Comparison of ENCODE assay signal across 12 cellular contexts in the genomic region with DNA sequence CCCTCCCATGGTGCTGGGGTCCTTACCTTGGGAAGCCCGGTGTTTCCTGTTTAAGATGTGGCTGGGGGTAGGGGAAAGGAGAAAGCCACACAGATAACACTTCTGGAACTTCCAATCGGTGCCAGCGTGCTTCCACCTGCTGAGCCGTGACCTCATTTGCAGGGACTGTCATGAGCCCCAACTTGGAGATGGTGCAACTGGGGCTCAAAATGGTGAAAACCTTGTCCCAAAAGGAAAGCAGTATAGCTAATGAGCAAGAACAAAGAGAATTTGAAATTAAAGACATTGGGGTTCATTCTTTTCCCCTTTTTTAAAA. TPM values are rescaled to one million over a fixed set of nuclear protein-coding genes. Genes with fewer than 3 reads are reported as not detected.
DNase-seq lines count a peak whose midpoint lies in the region; ATAC-seq and TF ChIP-seq lines count a peak whose summit lies in the region.
"Had no signal": no experiment of that assay in that cellular context is flagged by ENCODE, and none has a peak within 500 bp of the region (broad histone marks: within the 10 kb centered on the region; RNA-seq: fewer than 3 reads in every experiment).

No MANE protein-coding gene starts in this region.

- H3K4me1 ChIP-seq in breast epithelium (peaks cover 7 to 36% of the 10 kb centered on the region in 2 donors), mesodermal cell (ENCODE audit: control insufficient read depth, insufficient read depth, low read length, poor library complexity, severe bottlenecking) (peaks cover 62% of the 10 kb centered on the region), spleen (peaks cover 0 to 84% (median 52%) of the 10 kb centered on the region in 6 donors)

- peak overlapping the region; percentile 65 for H3K4me3 Mint-ChIP-seq in HFFc6

- no peak for ATAC-seq in HG03045 (IDR thresholded peaks at IDR 0.05; ENCODE audit: unreplicated experiment)
- ATAC-seq: activated CD4-positive, CD25-positive, alpha-beta regulatory T cell treated with anti-CD3 and anti-CD28 coated beads, Interleukin-2, amount 50 U/mL, for 24 hours had no signal

- DNase-seq in HFFc6 = no peak
- no peak for DNase-seq in breast epithelium (ENCODE audit: low spot score in 2 of 2)
- DNase-seq in spleen = no peak
- DNase-seq in GF-D8 (lab: John Stamatoyannopoulos, UW) = no peak
- no peak for DNase-seq in activated T-cell treated with anti-CD3 and anti-CD28 coated beads, Interleukin-2, amount 50 U/mL, for 1 hour
- no peak for DNase-seq in COLO829 (ENCODE audit: low spot score)
- DNase-seq: activated T-cell treated with anti-CD3 and anti-CD28 coated beads, Interleukin-2, amount 50 U/mL, for 48 hours; GDM1; NCI-H526 treated with DMSO at 0.1 percent for 48 hours had no signal

- no peak for TF ChIP-seq CTCF in HFFc6 (IDR thresholded peaks at IDR 0.05)
- no peak for TF ChIP-seq CTCF in breast epithelium (IDR thresholded peaks at IDR 0.05)
- TF ChIP-seq CTCF in spleen (IDR thresholded peaks at IDR 0.05 in 8 of 11, conservative IDR thresholded peaks at IDR 0.05 in 3 of 11) = no peak

- H3K27me3 ChIP-seq in breast epithelium (no peaks in the 10 kb centered on the region), spleen (replicated peaks in 1 of 7) (no peaks in the 10 kb centered on the region)

- intact Hi-C loops in breast epithelium (cut with DNase I; ENCODE audit: low total_unique reads) = loop anchor here (5.0 kb wide), 1 partner anchor 80 kb away; no protein-coding TSS in a partner anchor
- intact Hi-C loops in spleen (cut with DNase I; ENCODE audit: low total_unique reads) = no loop called here

- WGBS in mesodermal cell (ENCODE audit: insufficient coverage in 2 of 2), 2 experiments = 93 to 96% methylated on average over 3 of the region's 4 CpGs
- 33 to 50% (median 39%) methylated on average over 4 of the region's 4 CpGs for WGBS in spleen, 5 donors

- no peaks in the 10 kb centered on the region; the same call in 1 of the 2 replicates for H3K36me3 Mint-ChIP-seq in HFFc6 (ENCODE audit: low read depth)

- no peaks in the 10 kb centered on the region for H3K36me3 ChIP-seq in breast epithelium
- H3K36me3 ChIP-seq in mesodermal cell (ENCODE audit: control insufficient read depth, insufficient read depth, low read length) = peaks cover 14% of the 10 kb centered on the region
- H3K36me3 ChIP-seq in spleen = peaks cover 0 to 22% (median 6%) of the 10 kb centered on the region in 6 donors

- H3K9me3 ChIP-seq in breast epithelium (no peaks in the 10 kb centered on the region), mesodermal cell (ENCODE audit: control insufficient read depth, low read length) (no peaks in the 10 kb centered on the region), spleen (no peaks in the 10 kb centered on the region)

- H3K27me3 Mint-ChIP-seq in HFFc6 (ENCODE audit: insufficient read depth) = peaks cover 4% of the 10 kb centered on the region; the same call in 1 of the 2 replicates

- peak overlapping the region; percentile 86 for H3K27ac Mint-ChIP-seq in HFFc6

- H3K4me3 ChIP-seq in breast epithelium = no peak overlapping the region
- no peak overlapping the region for H3K4me3 ChIP-seq in mesodermal cell (ENCODE audit: extremely low read depth, insufficient read depth, low read length, poor library complexity, severe bottlenecking)
- H3K4me3 ChIP-seq in spleen = no peak overlapping the region

- H3K27ac ChIP-seq in breast epithelium (peak overlapping the region; percentile 92 to 98), mesodermal cell (ENCODE audit: low read depth, low read length, severe bottlenecking) (peak overlapping the region; percentile 83), spleen (peak overlapping the region; percentile 10 to 97 (median 77))

- TF ChIP-seq POLR2A in breast epithelium (IDR thresholded peaks at IDR 0.05) = no peak
- no peak for TF ChIP-seq POLR2A in spleen (IDR thresholded peaks at IDR 0.05)

- no peaks in the 10 kb centered on the region for H3K9me3 Mint-ChIP-seq in HFFc6

- peaks cover 59% of the 10 kb centered on the region for H3K4me1 Mint-ChIP-seq in HFFc6 (ENCODE audit: low read depth)

RNA-seq across cellular contexts. Expression of a gene that starts 19.0 kb away (rescaled TPM):
- total RNA-seq in HFFc6 (2021; fragmentation: NEBNext Ultra II Directional; extraction: Animal tissue kit (Norgen Biotek cat#: 25700)) = 100 to 1,000 TPM in 2 of 6 experiments, 10 to 100 TPM in 4; 90.3 to 109 (median 96.1) TPM
- total RNA-seq in breast epithelium (10 to 100 TPM; 52.3 to 71.1 (median 58.1) TPM), spleen (10 to 100 TPM; 52.6 to 87.1 (median 64.6) TPM)
- polyA plus RNA-seq in mesodermal cell (2013, experiment 1 of 2) = 68.8 TPM
- polyA plus RNA-seq in mesodermal cell (2013, experiment 2 of 2) = 64.2 TPM
- polyA plus RNA-seq in spleen = 100 to 1,000 TPM in 1 of 3 donors, 10 to 100 TPM in 2; 70.5 to 105 (median 90.1) TPM

RNA-seq across cellular contexts. Expression of a gene that starts 44.4 kb away (rescaled TPM):
- total RNA-seq in HFFc6 (2021; fragmentation: NEBNext Ultra II Directional; extraction: Animal tissue kit (Norgen Biotek cat#: 25700)) = 1 to 10 TPM; 2.8 to 4.7 (median 4.2) TPM
- total RNA-seq in breast epithelium (1 to 10 TPM; 4.9 to 9.9 (median 6.1) TPM), spleen (10 to 100 TPM; 19.4 to 42.0 (median 27.0) TPM)
- 6.3 TPM for polyA plus RNA-seq in mesodermal cell (2013, experiment 1 of 2)
- polyA plus RNA-seq in mesodermal cell (2013, experiment 2 of 2) = 4.8 TPM
- 1 to 10 TPM; 1.1 to 3.0 (median 1.5) TPM for polyA plus RNA-seq in spleen
